In the genomic region with DNA sequence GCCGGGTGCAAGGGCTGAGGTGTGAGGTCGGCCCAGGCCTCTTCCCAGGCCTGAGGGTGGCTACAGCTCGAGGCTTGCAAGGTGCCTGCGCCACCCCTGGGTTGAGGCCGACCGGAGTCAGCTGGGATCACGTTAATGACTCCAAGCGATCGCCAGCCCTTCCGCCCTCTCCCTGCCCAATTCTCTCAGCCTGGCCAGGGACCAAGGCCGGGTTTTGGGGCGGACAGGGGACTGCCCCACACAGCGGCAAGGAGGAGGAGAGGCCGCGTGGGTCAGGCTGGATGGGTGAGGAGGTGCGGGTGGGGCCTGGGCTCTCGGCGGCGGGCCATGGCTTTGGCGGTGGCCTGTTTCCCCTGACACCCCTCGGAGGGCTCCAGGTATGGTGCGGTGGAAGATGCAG, we compare ENCODE assay signal across 1 cellular context.
A peak's percentile ranks its signal among the peaks of the same experiment; 100 is the strongest.
TF ChIP-seq lines count a peak whose summit lies in the region.

No MANE protein-coding gene starts in this region.

TF ChIP-seq in HepG2, 621 proteins besides CTCF, POLR2A, EP300 and RAD21:
- TF ChIP-seq ZFP90 (CRISPR knock-in tag; IDR thresholded peaks at IDR 0.05; ENCODE audit: borderline replicate concordance) (no peak), ZFX (CRISPR knock-in tag; IDR thresholded peaks at IDR 0.05; ENCODE audit: low read depth) (0 out of 2 replicates have a peak, but pooled peaks have one; percentile 25), KDM2A (CRISPR knock-in tag; IDR thresholded peaks at IDR 0.05; ENCODE audit: borderline replicate concordance, low read depth) (peak; percentile 56), MAF1 (CRISPR knock-in tag; IDR thresholded peaks at IDR 0.05; ENCODE audit: borderline replicate concordance) (no peak), PCBP2 (optimal IDR thresholded peaks at IDR 0.05; ENCODE audit: low read depth, low read length, poor library complexity, severe bottlenecking) (no peak), NKX3-1 (CRISPR knock-in tag; IDR thresholded peaks at IDR 0.05) (no peak), ZNF484 (CRISPR knock-in tag; IDR thresholded peaks at IDR 0.05; ENCODE audit: borderline replicate concordance, low read depth) (no peak), AGO2 (optimal IDR thresholded peaks at IDR 0.05; ENCODE audit: low read depth, low read length) (peak; percentile 55), FOXA3 (CRISPR knock-in tag; IDR thresholded peaks at IDR 0.05) (no peak), RFXANK (CRISPR knock-in tag; IDR thresholded peaks at IDR 0.05) (no peak), ZNF431 (CRISPR knock-in tag; IDR thresholded peaks at IDR 0.05; ENCODE audit: borderline replicate concordance, low read depth) (no peak), KAT2B (IDR thresholded peaks at IDR 0.05; ENCODE audit: borderline replicate concordance, low read depth, low read length) (no peak), ZNF687 (CRISPR knock-in tag; IDR thresholded peaks at IDR 0.05) (0 out of 2 replicates have a peak, but pooled peaks have one; percentile 19), RXRA (CRISPR knock-in tag; IDR thresholded peaks at IDR 0.05) (peak; percentile 35; the same call in 1 of the 2 replicates), HIVEP1 (CRISPR knock-in tag; IDR thresholded peaks at IDR 0.05) (peak; percentile 21; the same call in 1 of the 2 replicates), ZFP91 (CRISPR knock-in tag; IDR thresholded peaks at IDR 0.05; ENCODE audit: borderline replicate concordance) (peak; percentile 44; the same call in 1 of the 2 replicates), ZNF3 (CRISPR knock-in tag; IDR thresholded peaks at IDR 0.05) (no peak)
- TF ChIP-seq, protein P1, sequence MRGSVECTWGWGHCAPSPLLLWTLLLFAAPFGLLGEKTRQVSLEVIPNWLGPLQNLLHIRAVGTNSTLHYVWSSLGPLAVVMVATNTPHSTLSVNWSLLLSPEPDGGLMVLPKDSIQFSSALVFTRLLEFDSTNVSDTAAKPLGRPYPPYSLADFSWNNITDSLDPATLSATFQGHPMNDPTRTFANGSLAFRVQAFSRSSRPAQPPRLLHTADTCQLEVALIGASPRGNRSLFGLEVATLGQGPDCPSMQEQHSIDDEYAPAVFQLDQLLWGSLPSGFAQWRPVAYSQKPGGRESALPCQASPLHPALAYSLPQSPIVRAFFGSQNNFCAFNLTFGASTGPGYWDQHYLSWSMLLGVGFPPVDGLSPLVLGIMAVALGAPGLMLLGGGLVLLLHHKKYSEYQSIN (CRISPR knock-in tag; IDR thresholded peaks at IDR 0.05; ENCODE audit: borderline replicate concordance) = no peak
- TF ChIP-seq, protein P2, sequence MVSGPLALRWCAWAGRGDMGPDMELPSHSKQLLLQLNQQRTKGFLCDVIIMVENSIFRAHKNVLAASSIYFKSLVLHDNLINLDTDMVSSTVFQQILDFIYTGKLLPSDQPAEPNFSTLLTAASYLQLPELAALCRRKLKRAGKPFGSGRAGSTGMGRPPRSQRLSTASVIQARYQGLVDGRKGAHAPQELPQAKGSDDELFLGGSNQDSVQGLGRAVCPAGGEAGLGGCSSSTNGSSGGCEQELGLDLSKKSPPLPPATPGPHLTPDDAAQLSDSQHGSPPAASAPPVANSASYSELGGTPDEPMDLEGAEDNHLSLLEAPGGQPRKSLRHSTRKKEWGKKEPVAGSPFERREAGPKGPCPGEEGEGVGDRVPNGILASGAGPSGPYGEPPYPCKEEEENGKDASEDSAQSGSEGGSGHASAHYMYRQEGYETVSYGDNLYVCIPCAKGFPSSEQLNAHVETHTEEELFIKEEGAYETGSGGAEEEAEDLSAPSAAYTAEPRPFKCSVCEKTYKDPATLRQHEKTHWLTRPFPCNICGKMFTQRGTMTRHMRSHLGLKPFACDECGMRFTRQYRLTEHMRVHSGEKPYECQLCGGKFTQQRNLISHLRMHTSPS (CRISPR knock-in tag; IDR thresholded peaks at IDR 0.05; ENCODE audit: low read depth) = 0 out of 2 replicates have a peak, but pooled peaks have one; percentile 27
- TF ChIP-seq, protein P3, sequence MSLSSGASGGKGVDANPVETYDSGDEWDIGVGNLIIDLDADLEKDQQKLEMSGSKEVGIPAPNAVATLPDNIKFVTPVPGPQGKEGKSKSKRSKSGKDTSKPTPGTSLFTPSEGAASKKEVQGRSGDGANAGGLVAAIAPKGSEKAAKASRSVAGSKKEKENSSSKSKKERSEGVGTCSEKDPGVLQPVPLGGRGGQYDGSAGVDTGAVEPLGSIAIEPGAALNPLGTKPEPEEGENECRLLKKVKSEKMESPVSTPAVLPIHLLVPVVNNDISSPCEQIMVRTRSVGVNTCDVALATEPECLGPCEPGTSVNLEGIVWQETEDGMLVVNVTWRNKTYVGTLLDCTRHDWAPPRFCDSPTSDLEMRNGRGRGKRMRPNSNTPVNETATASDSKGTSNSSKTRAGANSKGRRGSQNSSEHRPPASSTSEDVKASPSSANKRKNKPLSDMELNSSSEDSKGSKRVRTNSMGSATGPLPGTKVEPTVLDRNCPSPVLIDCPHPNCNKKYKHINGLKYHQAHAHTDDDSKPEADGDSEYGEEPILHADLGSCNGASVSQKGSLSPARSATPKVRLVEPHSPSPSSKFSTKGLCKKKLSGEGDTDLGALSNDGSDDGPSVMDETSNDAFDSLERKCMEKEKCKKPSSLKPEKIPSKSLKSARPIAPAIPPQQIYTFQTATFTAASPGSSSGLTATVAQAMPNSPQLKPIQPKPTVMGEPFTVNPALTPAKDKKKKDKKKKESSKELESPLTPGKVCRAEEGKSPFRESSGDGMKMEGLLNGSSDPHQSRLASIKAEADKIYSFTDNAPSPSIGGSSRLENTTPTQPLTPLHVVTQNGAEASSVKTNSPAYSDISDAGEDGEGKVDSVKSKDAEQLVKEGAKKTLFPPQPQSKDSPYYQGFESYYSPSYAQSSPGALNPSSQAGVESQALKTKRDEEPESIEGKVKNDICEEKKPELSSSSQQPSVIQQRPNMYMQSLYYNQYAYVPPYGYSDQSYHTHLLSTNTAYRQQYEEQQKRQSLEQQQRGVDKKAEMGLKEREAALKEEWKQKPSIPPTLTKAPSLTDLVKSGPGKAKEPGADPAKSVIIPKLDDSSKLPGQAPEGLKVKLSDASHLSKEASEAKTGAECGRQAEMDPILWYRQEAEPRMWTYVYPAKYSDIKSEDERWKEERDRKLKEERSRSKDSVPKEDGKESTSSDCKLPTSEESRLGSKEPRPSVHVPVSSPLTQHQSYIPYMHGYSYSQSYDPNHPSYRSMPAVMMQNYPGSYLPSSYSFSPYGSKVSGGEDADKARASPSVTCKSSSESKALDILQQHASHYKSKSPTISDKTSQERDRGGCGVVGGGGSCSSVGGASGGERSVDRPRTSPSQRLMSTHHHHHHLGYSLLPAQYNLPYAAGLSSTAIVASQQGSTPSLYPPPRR (CRISPR knock-in tag; IDR thresholded peaks at IDR 0.05; ENCODE audit: borderline replicate concordance) = no peak
